8 cellular contexts compared by ENCODE assay signal in the genomic region with DNA sequence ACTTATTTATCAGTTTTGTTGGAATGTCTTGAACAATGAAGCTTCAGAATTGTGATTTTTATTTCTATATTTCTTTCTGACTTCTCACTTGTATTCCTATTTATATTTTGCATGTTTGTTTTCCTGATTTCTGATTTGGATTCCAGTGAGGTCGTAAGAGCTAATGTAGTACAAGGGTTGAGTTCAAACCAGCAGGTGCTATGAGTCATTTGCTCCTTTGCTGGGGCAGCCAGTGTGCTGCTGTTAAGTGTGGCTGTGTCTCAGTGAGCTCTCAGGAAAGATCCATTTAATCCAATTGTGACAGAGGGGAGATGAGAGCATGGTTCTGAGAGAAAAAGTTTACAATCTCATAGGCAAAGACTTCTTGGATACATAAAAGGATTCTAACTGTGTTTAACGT. TPM values are rescaled to one million over a fixed set of nuclear protein-coding genes. Genes with fewer than 3 reads are reported as not detected.
DNase-seq lines count a peak whose midpoint lies in the region; ATAC-seq and TF ChIP-seq lines count a peak whose summit lies in the region.

No MANE protein-coding gene starts in this region.

- no peak overlapping the region for H2AFZ ChIP-seq in mammary epithelial cell (ENCODE audit: low read depth, low read length)

- H3K4me3 ChIP-seq in MG63 (no peak overlapping the region), mammary epithelial cell (replicated peaks in 1 of 3; ENCODE audit: insufficient read depth in 1 of 3, low read depth in 2 of 3, low read length in 3 of 3) (no peak overlapping the region)
- no peak overlapping the region for H3K4me3 ChIP-seq in CD8-positive, alpha-beta memory T cell (ENCODE audit: low read length)

- H3K27me3 ChIP-seq in MG63 (no peaks in the 10 kb centered on the region), mammary epithelial cell (ENCODE audit: insufficient read depth, low read length) (no peaks in the 10 kb centered on the region)
- no peaks in the 10 kb centered on the region for H3K27me3 ChIP-seq in CD8-positive, alpha-beta memory T cell (ENCODE audit: insufficient read depth, low read length, poor library complexity, severe bottlenecking)

- H3K9me3 ChIP-seq in MG63 (no peaks in the 10 kb centered on the region), mammary epithelial cell (replicated peaks; ENCODE audit: insufficient read depth, low read length) (no peaks in the 10 kb centered on the region)
- no peaks in the 10 kb centered on the region for H3K9me3 ChIP-seq in CD8-positive, alpha-beta memory T cell (ENCODE audit: low read length)

- peaks cover 0 to 2% (median 0%) of the 10 kb centered on the region in 3 donors for H3K36me3 Mint-ChIP-seq in CD8-positive, alpha-beta memory T cell

- dilution Hi-C loops in mammary epithelial cell (cut with HindIII; ENCODE audit: low sequenced_read_pairs), result no loop called here

- ATAC-seq in left lobe of liver, result peak; percentile 31
- no peak for ATAC-seq in GM21515 (IDR thresholded peaks at IDR 0.05; ENCODE audit: unreplicated experiment)

- WGBS in mammary epithelial cell (ENCODE audit: low coverage, missing lambda C conversion rate), result 64% methylated on average over 2 of the region's 2 CpGs

- no peaks in the 10 kb centered on the region for H3K9me3 Mint-ChIP-seq in CD8-positive, alpha-beta memory T cell

- H3K4me3 Mint-ChIP-seq in CD8-positive, alpha-beta memory T cell, result no peak overlapping the region

- H3K27ac Mint-ChIP-seq in CD8-positive, alpha-beta memory T cell, result no peak overlapping the region

- no peak overlapping the region for H3K4me2 ChIP-seq in mammary epithelial cell (ENCODE audit: insufficient read depth, low read depth, low read length)

- H3K36me3 ChIP-seq in MG63, result no peaks in the 10 kb centered on the region
- H3K36me3 ChIP-seq in mammary epithelial cell (ENCODE audit: insufficient read depth, low read length), result no peaks in the 10 kb centered on the region
- H3K36me3 ChIP-seq in CD8-positive, alpha-beta memory T cell (ENCODE audit: insufficient read depth, low read length), result no peaks in the 10 kb centered on the region

- CTCF ChIA-PET in mammary epithelial cell (lab: Charles Lee; ENCODE audit: low non-redundant PET), result no interaction called here
- CTCF ChIA-PET in CD8-positive, alpha-beta memory T cell (lab: Charles Lee), result no interaction called here

- in situ Hi-C loops in Caki2 (cut with HindIII; ENCODE audit: low pct_unique_long_range_greater_than_20kb, low sequenced_read_pairs) (no loop called here), mammary epithelial cell (cut with MboI; ENCODE audit: low sequenced_read_pairs in 2 of 2) (no loop called here)

- POLR2A ChIA-PET in CD8-positive, alpha-beta memory T cell (lab: Charles Lee), result no interaction called here

- no peak for TF ChIP-seq CTCF in mammary epithelial cell (conservative IDR thresholded peaks at IDR 0.05 in 1 of 2, IDR thresholded peaks at IDR 0.05 in 1 of 2; ENCODE audit: extremely low read depth in 1 of 2, insufficient read depth in 1 of 2, low read depth in 1 of 2, low read length in 2 of 2)

- H3K4me1 Mint-ChIP-seq in CD8-positive, alpha-beta memory T cell, result peaks cover 5 to 13% (median 7%) of the 10 kb centered on the region in 3 donors

- peaks cover 73% of the 10 kb centered on the region for H3K79me2 ChIP-seq in mammary epithelial cell (ENCODE audit: insufficient read depth, low read length)

- BruUV-seq in mammary epithelial cell (replicated peaks; lab: Mats Ljungman, UMichigan), result no TSS peak

- no peaks in the 10 kb centered on the region for H3K27me3 Mint-ChIP-seq in CD8-positive, alpha-beta memory T cell

- H4K20me1 ChIP-seq in mammary epithelial cell (ENCODE audit: insufficient read depth, low read length), result no peaks in the 10 kb centered on the region

- H3K9ac ChIP-seq in mammary epithelial cell (ENCODE audit: insufficient read depth, low read length), result no peak overlapping the region

- no peak overlapping the region for H3K27ac ChIP-seq in mammary epithelial cell (ENCODE audit: insufficient read depth, low read depth, low read length)
- no peak overlapping the region for H3K27ac ChIP-seq in CD8-positive, alpha-beta memory T cell (ENCODE audit: low read depth, low read length)

- H3K4me1 ChIP-seq in mammary epithelial cell (ENCODE audit: insufficient read depth, low read length), result peaks cover 3% of the 10 kb centered on the region
- no peaks in the 10 kb centered on the region for H3K4me1 ChIP-seq in CD8-positive, alpha-beta memory T cell (ENCODE audit: insufficient read depth, low read length)

- intact Hi-C loops in mammary epithelial cell (cut with micrococcal nuclease), result no loop called here

- peak; percentile 34 for DNase-seq in Caki2 (ENCODE audit: low read depth)
- peak; percentile 55 for DNase-seq in MG63
- DNase-seq in mammary epithelial cell, result peak; percentile 56
- no peak for DNase-seq in left lobe of liver (ENCODE audit: low spot score)
- DNase-seq in CD8-positive, alpha-beta memory T cell, result no peak
- DNase-seq in stimulated activated CD4-positive, alpha-beta T cell treated with anti-CD3 and anti-CD28 coated beads, Interleukin-4, amount 100 ng/mL, for 1 hour, result no peak
- DNase-seq in putamen (ENCODE audit: low spot score), result no peak

RNA-seq across cellular contexts. Expression of gene MCU, which starts 48.6 kb away (rescaled TPM):
- total RNA-seq in Caki2 (2014; rRNA removed; shearing (Covaris generic); ENCODE audit: low replicate concordance), result 81.5 and 115 TPM in 2 replicates
- 24.5 and 41.3 TPM in 2 replicates for total RNA-seq in MG63 (2014; rRNA removed; shearing (Covaris generic); ENCODE audit: low replicate concordance)
- 10 to 100 TPM; 21.5 to 32.7 TPM for total RNA-seq in mammary epithelial cell
- 29.5 TPM for polyA plus RNA-seq in mammary epithelial cell
- polyA minus RNA-seq in mammary epithelial cell, result 92.7 TPM
- 6.6 TPM for total RNA-seq in left lobe of liver
- 10 to 100 TPM; 14.9 to 17.6 TPM for total RNA-seq in CD8-positive, alpha-beta memory T cell
- 7.9 TPM for polyA plus RNA-seq in CD8-positive, alpha-beta memory T cell

Comparison
In these comparisons a context has a peak if more than half of its experiments do, and no peak if none do; other contexts are left out.
1. DNase-seq: peak in Caki2 (single experiment), MG63 (single experiment) and mammary epithelial cell (single experiment); none in left lobe of liver (single experiment), CD8-positive, alpha-beta memory T cell (0 of 5), stimulated activated CD4-positive, alpha-beta T cell treated with anti-CD3 and anti-CD28 coated beads, Interleukin-4, amount 100 ng/mL, for 1 hour (single experiment) and putamen (single experiment).